ENCODE assay signal across 8 cellular contexts in the genomic region with DNA sequence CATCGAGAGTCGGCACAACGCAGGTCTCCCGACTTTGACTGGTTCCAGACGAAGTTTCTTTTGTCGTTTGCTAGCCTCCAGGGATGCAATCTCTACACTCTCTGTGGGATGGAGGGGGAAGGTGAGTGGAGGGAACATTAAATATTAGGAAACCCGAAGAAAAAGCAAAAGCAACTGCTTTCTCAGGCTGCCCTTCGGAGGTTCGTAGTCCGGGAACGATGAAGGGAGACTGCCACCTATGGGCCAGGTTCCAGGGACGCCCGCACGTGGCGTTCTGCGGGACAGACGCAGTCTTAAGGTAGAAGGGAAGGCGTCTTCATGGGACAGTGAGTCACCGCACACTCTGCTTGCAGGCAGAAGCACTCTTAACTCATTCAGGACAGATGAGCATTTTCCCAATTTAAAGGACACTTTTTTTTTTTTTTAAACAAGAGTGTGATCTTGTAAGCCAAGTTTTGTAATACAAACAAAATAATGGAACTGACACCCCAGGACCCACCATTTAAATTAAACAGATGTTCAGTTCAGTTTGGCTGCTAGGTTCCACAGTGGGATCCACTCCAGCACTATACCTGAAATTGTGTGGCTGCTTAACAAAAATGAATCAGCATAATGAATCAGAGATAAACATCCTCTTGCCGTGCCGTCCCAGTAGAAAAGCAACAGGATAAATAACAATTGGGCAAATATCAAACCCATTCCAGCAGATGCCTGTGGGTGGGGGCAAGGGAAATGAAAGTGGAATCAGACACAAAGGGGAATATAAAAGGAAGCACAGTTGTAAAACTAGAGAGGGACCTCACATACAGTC.
DNase-seq lines count a peak whose midpoint lies in the region; ATAC-seq and TF ChIP-seq lines count a peak whose summit lies in the region.

No MANE protein-coding gene starts in this region.

- peak; percentile 81 for TF ChIP-seq CTCF in GM12872 (IDR thresholded peaks at IDR 0.05; ENCODE audit: insufficient read depth, low read depth, low read length)
- peak; percentile 84 for TF ChIP-seq CTCF in fibroblast of the aortic adventitia (IDR thresholded peaks at IDR 0.05; ENCODE audit: insufficient read depth, low read length)

- peaks cover 11% of the 10 kb centered on the region for H3K4me1 Mint-ChIP-seq in activated T-helper 2 cell treated with anti-CD3 and anti-CD28 coated beads, Interferon-gamma antibody, Interleukin-2, Interleukin-4, amounts not matched to agents 10 μg/mL and 5 μg/mL and 100 μg/mL, durations not matched to agents 14 hours and 24 hours and 36 hours (ENCODE audit: low read depth)
- peaks cover 9 to 12% of the 10 kb centered on the region in 2 donors for H3K4me1 Mint-ChIP-seq in natural killer cell treated with Interleukin-12 subunit alpha and Interleukin-12 subunit beta and Interleukin-15 and Interleukin-18, amount 100 ng/mL, for 72 hours (ENCODE audit: low read depth in 2 of 2)
- H3K4me1 Mint-ChIP-seq in stimulated activated naive B cell treated with anti-CD40 and anti-IgM and Interleukin-4, amounts not matched to agents 10 μg/mL and 1 μg/mL and 100 μg/mL, for 72 hours, result peaks cover 11 to 29% of the 10 kb centered on the region in 2 donors

- peaks cover 23% of the 10 kb centered on the region; the same call in 1 of the 2 replicates for H3K4me1 ChIP-seq in HUES64 (ENCODE audit: insufficient read depth, low read length)

- H3K27ac ChIP-seq in HUES64 (ENCODE audit: low read depth, low read length), result no peak overlapping the region

- peak; percentile 80 for DNase-seq in RPMI7951 (ENCODE audit: low read depth)
- peak; percentile 65 for DNase-seq in activated T-helper 2 cell treated with anti-CD3 and anti-CD28 coated beads, Interferon-gamma antibody, Interleukin-2, Interleukin-4, amounts not matched to agents 10 μg/mL and 5 μg/mL and 100 μg/mL, durations not matched to agents 14 hours and 24 hours and 36 hours (ENCODE audit: low spot score)
- peak; percentile 81 for DNase-seq in fibroblast of the aortic adventitia (ENCODE audit: low read depth)
- peak; percentile 77 for DNase-seq in natural killer cell treated with Interleukin-12 subunit alpha and Interleukin-12 subunit beta and Interleukin-15 and Interleukin-18, amount 100 ng/mL, for 72 hours (ENCODE audit: low spot score)
- peak; percentile 72 for DNase-seq in stimulated activated naive B cell treated with anti-CD40 and anti-IgM and Interleukin-4, amounts not matched to agents 10 μg/mL and 1 μg/mL and 100 μg/mL, for 72 hours
- no peak for DNase-seq in NCI-H510A (lab: John Stamatoyannopoulos, UW)

- H3K4me3 Mint-ChIP-seq in activated T-helper 2 cell treated with anti-CD3 and anti-CD28 coated beads, Interferon-gamma antibody, Interleukin-2, Interleukin-4, amounts not matched to agents 10 μg/mL and 5 μg/mL and 100 μg/mL, durations not matched to agents 14 hours and 24 hours and 36 hours (ENCODE audit: low read depth), result peak overlapping the region; percentile 55
- H3K4me3 Mint-ChIP-seq in natural killer cell treated with Interleukin-12 subunit alpha and Interleukin-12 subunit beta and Interleukin-15 and Interleukin-18, amount 100 ng/mL, for 72 hours, result peak overlapping the region; percentile 74
- H3K4me3 Mint-ChIP-seq in stimulated activated naive B cell treated with anti-CD40 and anti-IgM and Interleukin-4, amounts not matched to agents 10 μg/mL and 1 μg/mL and 100 μg/mL, for 72 hours, result peak overlapping the region; percentile 86 to 87

- H3K27me3 ChIP-seq in HUES64 (ENCODE audit: insufficient read depth, low read length), result peaks cover 28% of the 10 kb centered on the region

- H3K9me3 ChIP-seq in HUES64 (ENCODE audit: insufficient read depth, low read depth, low read length), result no peaks in the 10 kb centered on the region

- H3K27me3 Mint-ChIP-seq in activated T-helper 2 cell treated with anti-CD3 and anti-CD28 coated beads, Interferon-gamma antibody, Interleukin-2, Interleukin-4, amounts not matched to agents 10 μg/mL and 5 μg/mL and 100 μg/mL, durations not matched to agents 14 hours and 24 hours and 36 hours (ENCODE audit: low read depth), result peaks cover 65% of the 10 kb centered on the region
- H3K27me3 Mint-ChIP-seq in natural killer cell treated with Interleukin-12 subunit alpha and Interleukin-12 subunit beta and Interleukin-15 and Interleukin-18, amount 100 ng/mL, for 72 hours, result peaks cover 0 to 12% of the 10 kb centered on the region in 2 donors
- H3K27me3 Mint-ChIP-seq in stimulated activated naive B cell treated with anti-CD40 and anti-IgM and Interleukin-4, amounts not matched to agents 10 μg/mL and 1 μg/mL and 100 μg/mL, for 72 hours, result peaks cover 29 to 37% of the 10 kb centered on the region in 2 donors

- no peak overlapping the region for H3K27ac Mint-ChIP-seq in activated T-helper 2 cell treated with anti-CD3 and anti-CD28 coated beads, Interferon-gamma antibody, Interleukin-2, Interleukin-4, amounts not matched to agents 10 μg/mL and 5 μg/mL and 100 μg/mL, durations not matched to agents 14 hours and 24 hours and 36 hours
- H3K27ac Mint-ChIP-seq in natural killer cell treated with Interleukin-12 subunit alpha and Interleukin-12 subunit beta and Interleukin-15 and Interleukin-18, amount 100 ng/mL, for 72 hours, result peak overlapping the region in 1 of 2 donors; percentile 28
- peak overlapping the region; percentile 68 for H3K27ac Mint-ChIP-seq in stimulated activated naive B cell treated with anti-CD40 and anti-IgM and Interleukin-4, amounts not matched to agents 10 μg/mL and 1 μg/mL and 100 μg/mL, for 72 hours

- H3K36me3 Mint-ChIP-seq in activated T-helper 2 cell treated with anti-CD3 and anti-CD28 coated beads, Interferon-gamma antibody, Interleukin-2, Interleukin-4, amounts not matched to agents 10 μg/mL and 5 μg/mL and 100 μg/mL, durations not matched to agents 14 hours and 24 hours and 36 hours (ENCODE audit: low read depth), result no peaks in the 10 kb centered on the region
- H3K36me3 Mint-ChIP-seq in natural killer cell treated with Interleukin-12 subunit alpha and Interleukin-12 subunit beta and Interleukin-15 and Interleukin-18, amount 100 ng/mL, for 72 hours, result no peaks in the 10 kb centered on the region
- H3K36me3 Mint-ChIP-seq in stimulated activated naive B cell treated with anti-CD40 and anti-IgM and Interleukin-4, amounts not matched to agents 10 μg/mL and 1 μg/mL and 100 μg/mL, for 72 hours, result no peaks in the 10 kb centered on the region

- H3K4me3 ChIP-seq in HUES64 (ENCODE audit: low read length), result peak overlapping the region; percentile 59
- peak overlapping the region; percentile 62 for H3K4me3 ChIP-seq in fibroblast of the aortic adventitia (ENCODE audit: low read depth, low read length)

- no peaks in the 10 kb centered on the region for H3K36me3 ChIP-seq in HUES64 (ENCODE audit: insufficient read depth, low read length)

- WGBS in HUES64, result 11% methylated on average over 21 of the region's 21 CpGs

- peak overlapping the region; percentile 64 for H3K9ac ChIP-seq in HUES64 (ENCODE audit: low read depth, low read length)

- intact Hi-C loops in activated T-helper 2 cell treated with anti-CD3 and anti-CD28 coated beads, Interferon-gamma antibody, Interleukin-2, Interleukin-4, amounts not matched to agents 10 μg/mL and 5 μg/mL and 100 μg/mL, durations not matched to agents 14 hours and 24 hours and 36 hours (cut with micrococcal nuclease), result loop anchor here (1.0 to 5.0 kb wide), 6 partner anchors 40 to 290 kb away; no protein-coding TSS in a partner anchor

- peak; percentile 90 to 93 for ATAC-seq in natural killer cell treated with Interleukin-12 subunit alpha and Interleukin-12 subunit beta and Interleukin-15 and Interleukin-18, amount 100 ng/mL, for 72 hours
- peak; percentile 95 to 98 for ATAC-seq in stimulated activated naive B cell treated with anti-CD40 and anti-IgM and Interleukin-4, amounts not matched to agents 10 μg/mL and 1 μg/mL and 100 μg/mL, for 72 hours (replicated peaks)

- no peaks in the 10 kb centered on the region for H3K9me3 Mint-ChIP-seq in activated T-helper 2 cell treated with anti-CD3 and anti-CD28 coated beads, Interferon-gamma antibody, Interleukin-2, Interleukin-4, amounts not matched to agents 10 μg/mL and 5 μg/mL and 100 μg/mL, durations not matched to agents 14 hours and 24 hours and 36 hours
- no peaks in the 10 kb centered on the region for H3K9me3 Mint-ChIP-seq in natural killer cell treated with Interleukin-12 subunit alpha and Interleukin-12 subunit beta and Interleukin-15 and Interleukin-18, amount 100 ng/mL, for 72 hours
- H3K9me3 Mint-ChIP-seq in stimulated activated naive B cell treated with anti-CD40 and anti-IgM and Interleukin-4, amounts not matched to agents 10 μg/mL and 1 μg/mL and 100 μg/mL, for 72 hours, result no peaks in the 10 kb centered on the region
